Comparison of ENCODE assay signal across 1 cellular context in the genomic region with DNA sequence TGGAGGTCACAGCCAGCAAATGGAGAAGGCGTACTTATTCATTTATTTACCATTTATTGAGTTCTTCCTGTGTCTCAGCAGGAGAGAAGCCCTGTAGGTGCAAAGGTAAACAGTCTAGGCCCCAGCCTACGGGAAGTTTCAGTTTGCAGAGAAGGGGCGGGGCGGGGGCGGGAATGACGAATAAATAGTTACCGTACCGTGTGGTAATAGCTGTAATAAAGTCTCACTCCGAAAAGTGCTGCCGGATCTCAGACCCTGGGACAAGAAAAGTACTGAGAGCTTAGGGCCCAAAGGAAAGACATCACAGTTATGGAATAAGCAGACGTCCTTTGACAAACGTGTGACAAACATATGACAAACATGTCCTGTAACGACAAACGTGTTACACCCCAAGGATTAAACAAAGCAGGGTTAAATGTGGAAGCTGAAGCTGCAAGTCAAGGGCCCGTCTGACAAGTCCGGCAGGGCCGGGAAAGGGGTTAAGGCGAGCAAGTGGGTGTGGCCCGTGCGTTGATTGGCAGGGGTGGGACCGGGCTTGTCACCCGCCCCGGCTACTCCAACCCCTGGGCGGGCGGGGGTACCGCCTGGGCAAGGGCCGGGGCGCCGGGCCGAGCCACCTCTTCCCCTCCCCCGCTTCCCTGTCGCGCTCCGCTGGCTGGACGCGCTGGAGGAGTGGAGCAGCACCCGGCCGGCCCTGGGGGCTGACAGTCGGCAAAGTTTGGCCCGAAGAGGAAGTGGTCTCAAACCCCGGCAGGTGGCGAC.
A peak's percentile ranks its signal among the peaks of the same experiment; 100 is the strongest.
TF ChIP-seq lines count a peak whose summit lies in the region.

Gene LRP10, plus strand, starts transcription at position 541 of the 762 bp plus-strand sequence. CDS start 564 bp downstream, outside the sequence.

TF ChIP-seq in HEK293, 187 proteins besides CTCF, POLR2A, EP300 and RAD21 (continued from another document and continues in another):
- no peak for TF ChIP-seq ZNF398 (tag by site-specific recombination; IDR thresholded peaks at IDR 0.05)
- no peak for TF ChIP-seq ZNF658 (tag by site-specific recombination; IDR thresholded peaks at IDR 0.05)
- TF ChIP-seq ZNF544 (tag by site-specific recombination; IDR thresholded peaks at IDR 0.05), result no peak
- no peak for TF ChIP-seq ZNF221 (tag by site-specific recombination; IDR thresholded peaks at IDR 0.05; ENCODE audit: borderline replicate concordance)
- no peak for TF ChIP-seq ZNF521 (tag by site-specific recombination; IDR thresholded peaks at IDR 0.05)
- TF ChIP-seq GFI1B (tag by site-specific recombination; IDR thresholded peaks at IDR 0.05), result no peak
- TF ChIP-seq ZNF324 (tag by site-specific recombination; IDR thresholded peaks at IDR 0.05), result no peak; the same call in 1 of the 2 replicates
- TF ChIP-seq ZNF600 (tag by site-specific recombination; IDR thresholded peaks at IDR 0.05), result peak; percentile 94
- TF ChIP-seq ZFP3 (tag by site-specific recombination; IDR thresholded peaks at IDR 0.05; ENCODE audit: low read depth), result no peak
- no peak for TF ChIP-seq SALL2 (tag by site-specific recombination; IDR thresholded peaks at IDR 0.05; ENCODE audit: borderline replicate concordance)
- TF ChIP-seq ZNF792 (tag by site-specific recombination; IDR thresholded peaks at IDR 0.05), result no peak
- no peak for TF ChIP-seq ZNF10 (tag by site-specific recombination; IDR thresholded peaks at IDR 0.05)
- peak; percentile 80 for TF ChIP-seq ZFHX2 (tag by site-specific recombination; conservative IDR thresholded peaks at IDR 0.05)
- TF ChIP-seq WT1 (tag by site-specific recombination; IDR thresholded peaks at IDR 0.05), result no peak
- TF ChIP-seq ZNF311 (tag by site-specific recombination; IDR thresholded peaks at IDR 0.05; ENCODE audit: borderline replicate concordance), result no peak
- no peak for TF ChIP-seq ZNF248 (tag by site-specific recombination; IDR thresholded peaks at IDR 0.05)
- peak; percentile 77 for TF ChIP-seq ZBTB8A (tag by site-specific recombination; IDR thresholded peaks at IDR 0.05)
- TF ChIP-seq ZNF624 (tag by site-specific recombination; IDR thresholded peaks at IDR 0.05), result no peak
- TF ChIP-seq FEZF1 (tag by site-specific recombination; IDR thresholded peaks at IDR 0.05), result no peak
- no peak; the same call in none of the 2 replicates for TF ChIP-seq ZEB2 (tag by site-specific recombination; IDR thresholded peaks at IDR 0.05)
- TF ChIP-seq ZNF677 (tag by site-specific recombination; IDR thresholded peaks at IDR 0.05), result no peak
- TF ChIP-seq, protein P1, sequence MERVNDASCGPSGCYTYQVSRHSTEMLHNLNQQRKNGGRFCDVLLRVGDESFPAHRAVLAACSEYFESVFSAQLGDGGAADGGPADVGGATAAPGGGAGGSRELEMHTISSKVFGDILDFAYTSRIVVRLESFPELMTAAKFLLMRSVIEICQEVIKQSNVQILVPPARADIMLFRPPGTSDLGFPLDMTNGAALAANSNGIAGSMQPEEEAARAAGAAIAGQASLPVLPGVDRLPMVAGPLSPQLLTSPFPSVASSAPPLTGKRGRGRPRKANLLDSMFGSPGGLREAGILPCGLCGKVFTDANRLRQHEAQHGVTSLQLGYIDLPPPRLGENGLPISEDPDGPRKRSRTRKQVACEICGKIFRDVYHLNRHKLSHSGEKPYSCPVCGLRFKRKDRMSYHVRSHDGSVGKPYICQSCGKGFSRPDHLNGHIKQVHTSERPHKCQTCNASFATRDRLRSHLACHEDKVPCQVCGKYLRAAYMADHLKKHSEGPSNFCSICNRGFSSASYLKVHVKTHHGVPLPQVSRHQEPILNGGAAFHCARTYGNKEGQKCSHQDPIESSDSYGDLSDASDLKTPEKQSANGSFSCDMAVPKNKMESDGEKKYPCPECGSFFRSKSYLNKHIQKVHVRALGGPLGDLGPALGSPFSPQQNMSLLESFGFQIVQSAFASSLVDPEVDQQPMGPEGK (tag by site-specific recombination; IDR thresholded peaks at IDR 0.05), result peak; percentile 94
- TF ChIP-seq, protein P2, sequence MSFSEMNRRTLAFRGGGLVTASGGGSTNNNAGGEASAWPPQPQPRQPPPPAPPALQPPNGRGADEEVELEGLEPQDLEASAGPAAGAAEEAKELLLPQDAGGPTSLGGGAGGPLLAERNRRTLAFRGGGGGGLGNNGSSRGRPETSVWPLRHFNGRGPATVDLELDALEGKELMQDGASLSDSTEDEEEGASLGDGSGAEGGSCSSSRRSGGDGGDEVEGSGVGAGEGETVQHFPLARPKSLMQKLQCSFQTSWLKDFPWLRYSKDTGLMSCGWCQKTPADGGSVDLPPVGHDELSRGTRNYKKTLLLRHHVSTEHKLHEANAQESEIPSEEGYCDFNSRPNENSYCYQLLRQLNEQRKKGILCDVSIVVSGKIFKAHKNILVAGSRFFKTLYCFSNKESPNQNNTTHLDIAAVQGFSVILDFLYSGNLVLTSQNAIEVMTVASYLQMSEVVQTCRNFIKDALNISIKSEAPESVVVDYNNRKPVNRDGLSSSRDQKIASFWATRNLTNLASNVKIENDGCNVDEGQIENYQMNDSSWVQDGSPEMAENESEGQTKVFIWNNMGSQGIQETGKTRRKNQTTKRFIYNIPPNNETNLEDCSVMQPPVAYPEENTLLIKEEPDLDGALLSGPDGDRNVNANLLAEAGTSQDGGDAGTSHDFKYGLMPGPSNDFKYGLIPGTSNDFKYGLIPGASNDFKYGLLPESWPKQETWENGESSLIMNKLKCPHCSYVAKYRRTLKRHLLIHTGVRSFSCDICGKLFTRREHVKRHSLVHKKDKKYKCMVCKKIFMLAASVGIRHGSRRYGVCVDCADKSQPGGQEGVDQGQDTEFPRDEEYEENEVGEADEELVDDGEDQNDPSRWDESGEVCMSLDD (tag by site-specific recombination; IDR thresholded peaks at IDR 0.05), result peak; percentile 92
- TF ChIP-seq ELK4 (IDR thresholded peaks at IDR 0.05; ENCODE audit: borderline replicate concordance, low read depth, low read length), result no peak
- peak; percentile 77 for TF ChIP-seq GLIS1 (tag by site-specific recombination; IDR thresholded peaks at IDR 0.05)
- TF ChIP-seq, protein P3, sequence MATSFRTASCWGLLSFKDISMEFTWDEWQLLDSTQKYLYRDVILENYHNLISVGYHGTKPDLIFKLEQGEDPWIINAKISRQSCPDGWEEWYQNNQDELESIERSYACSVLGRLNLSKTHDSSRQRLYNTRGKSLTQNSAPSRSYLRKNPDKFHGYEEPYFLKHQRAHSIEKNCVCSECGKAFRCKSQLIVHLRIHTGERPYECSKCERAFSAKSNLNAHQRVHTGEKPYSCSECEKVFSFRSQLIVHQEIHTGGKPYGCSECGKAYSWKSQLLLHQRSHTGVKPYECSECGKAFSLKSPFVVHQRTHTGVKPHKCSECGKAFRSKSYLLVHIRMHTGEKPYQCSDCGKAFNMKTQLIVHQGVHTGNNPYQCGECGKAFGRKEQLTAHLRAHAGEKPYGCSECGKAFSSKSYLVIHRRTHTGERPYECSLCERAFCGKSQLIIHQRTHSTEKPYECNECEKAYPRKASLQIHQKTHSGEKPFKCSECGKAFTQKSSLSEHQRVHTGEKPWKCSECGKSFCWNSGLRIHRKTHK (tag by site-specific recombination; IDR thresholded peaks at IDR 0.05), result no peak
- no peak for TF ChIP-seq ZNF155 (tag by site-specific recombination; IDR thresholded peaks at IDR 0.05)
- TF ChIP-seq, protein P4, sequence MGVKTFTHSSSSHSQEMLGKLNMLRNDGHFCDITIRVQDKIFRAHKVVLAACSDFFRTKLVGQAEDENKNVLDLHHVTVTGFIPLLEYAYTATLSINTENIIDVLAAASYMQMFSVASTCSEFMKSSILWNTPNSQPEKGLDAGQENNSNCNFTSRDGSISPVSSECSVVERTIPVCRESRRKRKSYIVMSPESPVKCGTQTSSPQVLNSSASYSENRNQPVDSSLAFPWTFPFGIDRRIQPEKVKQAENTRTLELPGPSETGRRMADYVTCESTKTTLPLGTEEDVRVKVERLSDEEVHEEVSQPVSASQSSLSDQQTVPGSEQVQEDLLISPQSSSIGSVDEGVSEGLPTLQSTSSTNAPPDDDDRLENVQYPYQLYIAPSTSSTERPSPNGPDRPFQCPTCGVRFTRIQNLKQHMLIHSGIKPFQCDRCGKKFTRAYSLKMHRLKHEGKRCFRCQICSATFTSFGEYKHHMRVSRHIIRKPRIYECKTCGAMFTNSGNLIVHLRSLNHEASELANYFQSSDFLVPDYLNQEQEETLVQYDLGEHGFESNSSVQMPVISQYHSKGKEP (tag by site-specific recombination; IDR thresholded peaks at IDR 0.05), result no peak
- no peak for TF ChIP-seq SETDB1 (IDR thresholded peaks at IDR 0.05; ENCODE audit: insufficient read length, low read length)
- TF ChIP-seq ZNF132 (tag by site-specific recombination; IDR thresholded peaks at IDR 0.05; ENCODE audit: borderline replicate concordance), result no peak
- TF ChIP-seq PRDM4 (tag by site-specific recombination; IDR thresholded peaks at IDR 0.05), result no peak
- no peak for TF ChIP-seq ZNF223 (tag by site-specific recombination; IDR thresholded peaks at IDR 0.05)
- TF ChIP-seq, protein P5, sequence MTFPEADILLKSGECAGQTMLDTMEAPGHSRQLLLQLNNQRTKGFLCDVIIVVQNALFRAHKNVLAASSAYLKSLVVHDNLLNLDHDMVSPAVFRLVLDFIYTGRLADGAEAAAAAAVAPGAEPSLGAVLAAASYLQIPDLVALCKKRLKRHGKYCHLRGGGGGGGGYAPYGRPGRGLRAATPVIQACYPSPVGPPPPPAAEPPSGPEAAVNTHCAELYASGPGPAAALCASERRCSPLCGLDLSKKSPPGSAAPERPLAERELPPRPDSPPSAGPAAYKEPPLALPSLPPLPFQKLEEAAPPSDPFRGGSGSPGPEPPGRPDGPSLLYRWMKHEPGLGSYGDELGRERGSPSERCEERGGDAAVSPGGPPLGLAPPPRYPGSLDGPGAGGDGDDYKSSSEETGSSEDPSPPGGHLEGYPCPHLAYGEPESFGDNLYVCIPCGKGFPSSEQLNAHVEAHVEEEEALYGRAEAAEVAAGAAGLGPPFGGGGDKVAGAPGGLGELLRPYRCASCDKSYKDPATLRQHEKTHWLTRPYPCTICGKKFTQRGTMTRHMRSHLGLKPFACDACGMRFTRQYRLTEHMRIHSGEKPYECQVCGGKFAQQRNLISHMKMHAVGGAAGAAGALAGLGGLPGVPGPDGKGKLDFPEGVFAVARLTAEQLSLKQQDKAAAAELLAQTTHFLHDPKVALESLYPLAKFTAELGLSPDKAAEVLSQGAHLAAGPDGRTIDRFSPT (tag by site-specific recombination; IDR thresholded peaks at IDR 0.05), result peak; percentile 87
- TF ChIP-seq ZXDB (tag by site-specific recombination; IDR thresholded peaks at IDR 0.05), result peak; percentile 79; the same call in 1 of the 2 replicates
- no peak for TF ChIP-seq ZNF585B (tag by site-specific recombination; IDR thresholded peaks at IDR 0.05)
- TF ChIP-seq ZNF610 (tag by site-specific recombination; IDR thresholded peaks at IDR 0.05; ENCODE audit: borderline replicate concordance), result 0 out of 2 replicates have a peak, but pooled peaks have one; percentile 24
- no peak for TF ChIP-seq ZBTB1 (tag by site-specific recombination; IDR thresholded peaks at IDR 0.05)
- TF ChIP-seq EGR2 (tag by site-specific recombination; IDR thresholded peaks at IDR 0.05; ENCODE audit: low read depth), result peak; percentile 80
- TF ChIP-seq ZNF366 (tag by site-specific recombination; conservative IDR thresholded peaks at IDR 0.05), result 0 out of 2 replicates have a peak, but pooled peaks have one; percentile 16
- TF ChIP-seq ZBTB17 (tag by site-specific recombination; IDR thresholded peaks at IDR 0.05), result peak; percentile 38; the same call in 1 of the 2 replicates
- TF ChIP-seq ZNF596 (tag by site-specific recombination; IDR thresholded peaks at IDR 0.05), result no peak
- TF ChIP-seq ZNF560 (tag by site-specific recombination; IDR thresholded peaks at IDR 0.05; ENCODE audit: borderline replicate concordance), result no peak
